Comparison of ENCODE assay signal across 24 cellular contexts in the genomic region with DNA sequence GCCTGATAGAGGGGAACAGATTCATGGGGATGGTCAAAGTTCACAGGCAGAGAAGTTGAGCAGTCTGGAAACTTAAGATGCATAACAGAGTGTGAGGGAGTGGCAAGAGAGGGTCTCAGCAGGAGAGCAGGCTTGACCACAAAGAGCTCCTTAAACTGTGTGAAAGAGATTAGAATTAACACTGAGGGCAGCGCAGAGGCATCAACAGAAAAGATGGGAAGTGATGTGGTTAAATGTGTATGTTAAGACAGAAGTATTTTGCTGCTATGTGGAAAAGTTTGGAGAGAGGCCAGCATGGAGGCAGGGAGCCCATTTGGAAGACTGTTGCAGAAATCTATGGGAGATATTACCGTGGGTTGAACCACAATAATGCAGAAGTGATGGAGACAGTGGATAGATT.
"Had no signal": no experiment of that assay in that cellular context is flagged by ENCODE, and none has a peak within 500 bp of the region (broad histone marks: within the 10 kb centered on the region; RNA-seq: fewer than 3 reads in every experiment).

No MANE protein-coding gene starts in this region.

- ATAC-seq: activated CD8-positive, alpha-beta memory T cell treated with anti-CD3 and anti-CD28 coated beads, Interleukin-2, amount 10 ng/mL, durations not matched to agents 7 days and 5 days; activated CD8-positive, alpha-beta T cell treated with anti-CD3 and anti-CD28 coated beads for 36 hours; effector memory CD8-positive, alpha-beta T cell; gastroesophageal sphincter; left colon; T-helper 17 cell had no signal

- H3K4me3 ChIP-seq: ascending aorta, breast epithelium, colonic mucosa, dorsolateral prefrontal cortex, esophagus muscularis mucosa, gastroesophageal sphincter, sigmoid colon, smooth muscle cell, testis had no signal

- DNase-seq: activated CD4-positive, alpha-beta T cell treated with anti-CD3 and anti-CD28 coated beads, Interleukin-2, amount 10 ng/mL, durations not matched to agents 7 days and 5 days; activated CD4-positive, CD25-positive, alpha-beta regulatory T cell treated with anti-CD3 and anti-CD28 coated beads, Interleukin-2, amount 50 U/mL, for 72 hours; activated CD8-positive, alpha-beta memory T cell treated with anti-CD3 and anti-CD28 coated beads, Interleukin-2, amount 10 ng/mL, durations not matched to agents 7 days and 5 days; activated CD8-positive, alpha-beta T cell treated with anti-CD3 and anti-CD28 coated beads for 36 hours; activated gamma-delta T cell treated with Interleukin-2 at 50 U/mL for 16 hours; colonic mucosa; dorsolateral prefrontal cortex; effector memory CD8-positive, alpha-beta T cell; head of caudate nucleus; left colon; naive B cell; retina; sigmoid colon; stimulated activated CD4-positive, alpha-beta T cell treated with anti-CD3 and anti-CD28 coated beads, Interleukin-15, amount 100 ng/mL, for 24 hours; stimulated activated CD4-positive, alpha-beta T cell treated with anti-CD3 and anti-CD28 coated beads, Interleukin-2, amount 100 ng/mL, for 48 hours; stimulated activated naive CD4-positive, alpha-beta T cell; SW 1271; T-helper 17 cell; testis had no signal
